ENCODE assay signal across 8 cellular contexts in genomic region chr13:31909889-31910551, GRCh38.
A peak's percentile ranks its signal among the peaks of the same experiment; 100 is the strongest.
DNase-seq lines count a peak whose midpoint lies in the region; ATAC-seq, FAIRE-seq and TF ChIP-seq lines count a peak whose summit lies in the region.

No MANE protein-coding gene starts in this region.

- H3K18ac ChIP-seq in H1 (ENCODE audit: extremely low read depth, low read length), result no peak overlapping the region

- H4K5ac ChIP-seq in H1 (ENCODE audit: insufficient read length, low read depth, low read length), result no peak overlapping the region

- no peaks in the 10 kb centered on the region for H3K23me2 ChIP-seq in H1 (ENCODE audit: low read depth, low read length)

- no peaks in the 10 kb centered on the region for H3K79me2 ChIP-seq in H1 (ENCODE audit: control insufficient read depth in 1 of 2, insufficient read depth in 2 of 2, low read length in 2 of 2)

- H3K79me1 ChIP-seq in H1 (ENCODE audit: low read depth, low read length), result no peaks in the 10 kb centered on the region

- no peak overlapping the region for H2BK15ac ChIP-seq in H1 (ENCODE audit: low read length)

- no peak overlapping the region for H3K23ac ChIP-seq in H1 (ENCODE audit: insufficient read length)

- H3K27me3 ChIP-seq in H1 (replicated peaks in 1 of 4; ENCODE audit: control insufficient read depth in 3 of 4, extremely low read depth in 1 of 4, insufficient read depth in 3 of 4, low read length in 3 of 4) (peaks cover 0 to 1% (median 0%) of the 10 kb centered on the region in 4 experiments; a peak in 1 of 7 replicates), suprapubic skin (no peaks in the 10 kb centered on the region)

- 14% methylated on average over 5 of the region's 5 CpGs; no CpG with 5 or more reads in 1 of the 2 experiments for WGBS in H1 (ENCODE audit: extremely low coverage in 1 of 2, insufficient coverage in 1 of 2, insufficient read length in 1 of 2, insufficient replicate concordance in 2 of 2, low coverage in 1 of 2, low lambda C conversion rate in 2 of 2, missing lambda C conversion rate in 1 of 2), 2 experiments
- 1% methylated on average over 5 of the region's 5 CpGs for WGBS in suprapubic skin

- H2AK5ac ChIP-seq in H1 (ENCODE audit: low read depth, low read length), result no peak overlapping the region

- peak; percentile 100 for TF ChIP-seq CTCF in C4-2B (conservative IDR thresholded peaks at IDR 0.05)
- peak in 2 of 3 experiments; percentile 65 to 75; a peak in 3 of 4 replicates for TF ChIP-seq CTCF in H1 (IDR thresholded peaks at IDR 0.05; ENCODE audit: control extremely low read depth in 1 of 3, insufficient read depth in 1 of 3, low read depth in 1 of 3, low read length in 3 of 3)
- peak; percentile 78 to 82 for TF ChIP-seq CTCF in suprapubic skin (IDR thresholded peaks at IDR 0.05)

- peak; percentile 83 to 87 for TF ChIP-seq RAD21 in H1 (IDR thresholded peaks at IDR 0.05 in 1 of 2, conservative IDR thresholded peaks at IDR 0.05 in 1 of 2; ENCODE audit: low read depth in 2 of 2, low read length in 2 of 2)

- H3K14ac ChIP-seq in H1 (ENCODE audit: insufficient read length), result no peak overlapping the region

- peak; percentile 58 for ATAC-seq in GM21529 (IDR thresholded peaks at IDR 0.05; ENCODE audit: unreplicated experiment)

- H3K4me3 ChIP-seq in H1 (ENCODE audit: extremely low read depth in 1 of 4, insufficient read depth in 2 of 4, low read depth in 3 of 4, low read length in 4 of 4), result no peak overlapping the region
- no peak overlapping the region for H3K4me3 ChIP-seq in suprapubic skin

- no peak overlapping the region for H3K4me2 ChIP-seq in H1 (ENCODE audit: insufficient read depth in 1 of 2, low read depth in 2 of 2, low read length in 2 of 2)

- H2BK20ac ChIP-seq in H1 (ENCODE audit: low read length), result no peak overlapping the region

- H3K36me3 ChIP-seq in H1 (ENCODE audit: control insufficient read depth in 2 of 4, insufficient read depth in 4 of 4, low read length in 3 of 4), result no peaks in the 10 kb centered on the region
- no peaks in the 10 kb centered on the region for H3K36me3 ChIP-seq in suprapubic skin

- no peaks in the 10 kb centered on the region for H4K20me1 ChIP-seq in H1 (replicated peaks in 1 of 2; ENCODE audit: control insufficient read depth in 1 of 2, insufficient read depth in 2 of 2, low read length in 2 of 2)

- peak; percentile 95 for FAIRE-seq in H1 (lab: Jason Lieb, UNC)

- peak; percentile 35 for DNase-seq in NCI-H2171 (lab: John Stamatoyannopoulos, UW)
- DNase-seq in activated CD4-positive, CD25-positive, alpha-beta regulatory T cell treated with anti-CD3 and anti-CD28 coated beads, Interleukin-2, amount 50 U/mL, for 16 hours (ENCODE audit: low read depth, low spot score), result peak; percentile 5
- DNase-seq in H1 (ENCODE audit: low read depth in 1 of 2, low spot score in 2 of 2), result no peak
- DNase-seq in middle frontal gyrus (ENCODE audit: extremely low spot score, low spot score), result peak; percentile 50
- DNase-seq in suprapubic skin (ENCODE audit: low spot score in 2 of 2), result no peak
- no peak for DNase-seq in hepatic stellate cell (ENCODE audit: low spot score)

- no peak overlapping the region for H3K9ac ChIP-seq in H1 (replicated peaks in 1 of 4; ENCODE audit: extremely low read depth in 1 of 4, low read depth in 3 of 4, low read length in 3 of 4)

- no peak overlapping the region for H2AFZ ChIP-seq in H1 (ENCODE audit: low read length)

- TF ChIP-seq EP300 in H1 (IDR thresholded peaks at IDR 0.05; ENCODE audit: borderline replicate concordance in 1 of 2, low read depth in 2 of 2, low read length in 2 of 2) (no peak), suprapubic skin (IDR thresholded peaks at IDR 0.05) (no peak)

- CTCF ChIA-PET in H1 (lab: Charles Lee; ENCODE audit: partially characterized antibody), result interaction anchor here (0.5 to 3.4 kb wide), 48 partner anchors 8 to 1021 kb away, joined by 3 to 26 read pairs (median 4); no protein-coding TSS in a partner anchor

- H4K91ac ChIP-seq in H1 (replicated peaks; ENCODE audit: insufficient read length, low read length), result no peak overlapping the region

- H3K27ac ChIP-seq in C4-2B, result no peak overlapping the region
- H3K27ac ChIP-seq in H1 (ENCODE audit: low read depth, low read length), result no peak overlapping the region
- no peak overlapping the region for H3K27ac ChIP-seq in suprapubic skin

- peaks cover 0 to 3% (median 1%) of the 10 kb centered on the region in 4 experiments; a peak in 1 of 7 replicates for H3K4me1 ChIP-seq in H1 (replicated peaks in 1 of 4; ENCODE audit: control insufficient read depth in 3 of 4, insufficient read depth in 4 of 4, low read length in 3 of 4)
- H3K4me1 ChIP-seq in suprapubic skin, result peaks cover 28% of the 10 kb centered on the region

- H2BK12ac ChIP-seq in H1 (ENCODE audit: low read depth, low read length), result no peak overlapping the region

- H3K9me3 ChIP-seq in H1 (ENCODE audit: insufficient read depth in 2 of 2, low read depth in 1 of 2, low read length in 1 of 2) (no peaks in the 10 kb centered on the region), suprapubic skin (no peaks in the 10 kb centered on the region)

- H4K8ac ChIP-seq in H1 (ENCODE audit: extremely low read depth, insufficient read depth, low read length), result no peak overlapping the region

- no peak overlapping the region for H3K4ac ChIP-seq in H1 (replicated peaks; ENCODE audit: insufficient read length, low read depth, low read length)

- H2BK5ac ChIP-seq in H1 (ENCODE audit: low read depth, low read length), result no peak overlapping the region

- TF ChIP-seq POLR2A in H1 (IDR thresholded peaks at IDR 0.05; ENCODE audit: control extremely low read depth in 1 of 2, low read depth in 2 of 2, low read length in 2 of 2), result no peak
- no peak for TF ChIP-seq POLR2A in suprapubic skin (IDR thresholded peaks at IDR 0.05)

- H3K56ac ChIP-seq in H1 (replicated peaks; ENCODE audit: insufficient read length, low read depth, low read length), result no peak overlapping the region

- H2BK120ac ChIP-seq in H1 (replicated peaks; ENCODE audit: low read depth, low read length), result no peak overlapping the region

- POLR2A ChIA-PET in H1 (lab: Charles Lee; ENCODE audit: partially characterized antibody), result no interaction called here

TF ChIP-seq in H1, 55 proteins besides CTCF, POLR2A, EP300 and RAD21:
- no peak for TF ChIP-seq BCL11A (IDR thresholded peaks at IDR 0.05; ENCODE audit: low read depth in 2 of 2, low read length in 2 of 2)

Comparison
In these comparisons a context has a peak if more than half of its experiments do, and no peak if none do; other contexts are left out.
1. DNase-seq: peak in NCI-H2171 (single experiment), activated CD4-positive, CD25-positive, alpha-beta regulatory T cell treated with anti-CD3 and anti-CD28 coated beads, Interleukin-2, amount 50 U/mL, for 16 hours (single experiment) and middle frontal gyrus (single experiment); none in H1 (0 of 2), suprapubic skin (0 of 2) and hepatic stellate cell (single experiment).
2. Peak in every context shown above with its lines, with median percentiles within 50 percentile points of each other: CTCF ChIP-seq.